In the genomic region with DNA sequence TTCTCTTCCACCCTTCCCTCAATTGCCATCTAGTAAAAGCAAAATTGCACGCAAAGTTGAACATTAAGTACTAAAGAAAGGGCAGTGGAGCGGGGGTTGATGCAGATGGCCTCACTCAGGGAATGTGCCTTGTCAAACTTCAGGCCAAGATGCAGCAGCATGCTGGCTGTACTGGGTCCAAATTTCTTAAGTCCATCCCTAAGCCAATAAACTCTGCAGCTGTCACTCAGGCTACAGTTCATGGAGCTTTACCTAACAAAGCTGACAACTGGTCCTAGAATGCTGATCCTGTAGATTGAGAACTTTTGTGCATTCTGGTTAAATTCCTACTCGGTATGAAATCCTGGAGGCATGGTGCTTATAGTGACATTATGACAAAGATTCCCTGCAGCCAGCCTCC, we compare ENCODE assay signal across 14 cellular contexts.
DNase-seq lines count a peak whose midpoint lies in the region; ATAC-seq and TF ChIP-seq lines count a peak whose summit lies in the region.
"Had no signal": no experiment of that assay in that cellular context is flagged by ENCODE, and none has a peak within 500 bp of the region (broad histone marks: within the 10 kb centered on the region; RNA-seq: fewer than 3 reads in every experiment).

No MANE protein-coding gene starts in this region.

- no peak overlapping the region for H3K4me3 Mint-ChIP-seq in activated T-helper 17 cell treated with anti-CD3 and anti-CD28 coated beads, Interleukin-2, amount 50 U/mL, for 72 hours
- H3K4me3 Mint-ChIP-seq in immature natural killer cell: no peak overlapping the region

- peak overlapping the region; percentile 74 for H3K4me2 ChIP-seq in BLaER1

- H3K9ac ChIP-seq in BLaER1: no peak overlapping the region

- H3K36me3 ChIP-seq in BLaER1 (peaks cover 10% of the 10 kb centered on the region), mucosa of descending colon (ENCODE audit: low read depth) (no peaks in the 10 kb centered on the region)

- intact Hi-C loops in mucosa of descending colon (cut with DNase I, micrococcal nuclease): no loop called here

- H3K4me1 ChIP-seq in BLaER1: peaks cover 89% of the 10 kb centered on the region
- H3K4me1 ChIP-seq in mucosa of descending colon (ENCODE audit: low read depth): peaks cover 10% of the 10 kb centered on the region
- peaks cover 3% of the 10 kb centered on the region for H3K4me1 ChIP-seq in foreskin keratinocyte

- no peak for ATAC-seq in activated T-helper 17 cell treated with anti-CD3 and anti-CD28 coated beads, Interleukin-2, amount 50 U/mL, for 72 hours (replicated peaks)
- ATAC-seq in mucosa of descending colon (peak; percentile 22), foreskin keratinocyte (no peak), GM19455 (IDR thresholded peaks at IDR 0.05; ENCODE audit: unreplicated experiment) (no peak)

- in situ Hi-C loops in Caki2 (cut with HindIII; ENCODE audit: low pct_unique_long_range_greater_than_20kb, low sequenced_read_pairs): no loop called here

- peaks cover 25% of the 10 kb centered on the region for H4K20me1 ChIP-seq in BLaER1

- H3K4me3 ChIP-seq in BLaER1 (no peak overlapping the region), mucosa of descending colon (no peak overlapping the region)
- H3K4me3 ChIP-seq: SK-N-MC had no signal

- DNase-seq in Caki2 (ENCODE audit: low read depth) (peak; percentile 22), mucosa of descending colon (no peak), foreskin keratinocyte (no peak), immature natural killer cell (no peak), midbrain (lab: John Stamatoyannopoulos, UW) (no peak)
- DNase-seq: activated effector memory CD4-positive, alpha-beta T cell treated with Interleukin-2 at 50 U/mL for 16 hours; AML-193; erythroblast; glutamatergic neuron; NCI-H1694 had no signal

- no peaks in the 10 kb centered on the region for H3K27me3 Mint-ChIP-seq in activated T-helper 17 cell treated with anti-CD3 and anti-CD28 coated beads, Interleukin-2, amount 50 U/mL, for 72 hours
- H3K27me3 Mint-ChIP-seq in immature natural killer cell (ENCODE audit: low read depth in 3 of 3): peaks cover 0 to 3% (median 2%) of the 10 kb centered on the region in 3 donors

- peaks cover 69% of the 10 kb centered on the region for H3K4me1 Mint-ChIP-seq in activated T-helper 17 cell treated with anti-CD3 and anti-CD28 coated beads, Interleukin-2, amount 50 U/mL, for 72 hours
- peaks cover 69 to 85% of the 10 kb centered on the region in 2 donors for H3K4me1 Mint-ChIP-seq in immature natural killer cell

- no peaks in the 10 kb centered on the region for H3K9me3 Mint-ChIP-seq in activated T-helper 17 cell treated with anti-CD3 and anti-CD28 coated beads, Interleukin-2, amount 50 U/mL, for 72 hours
- H3K9me3 Mint-ChIP-seq in immature natural killer cell: peaks cover 0 to under 1% (median 0%) of the 10 kb centered on the region in 6 donors

- TF ChIP-seq CTCF in mucosa of descending colon (IDR thresholded peaks at IDR 0.05): no peak
- no peak for TF ChIP-seq CTCF in foreskin keratinocyte (conservative IDR thresholded peaks at IDR 0.05)

- peaks cover 8% of the 10 kb centered on the region for H3K9me3 ChIP-seq in BLaER1
- peaks cover 2% of the 10 kb centered on the region for H3K9me3 ChIP-seq in mucosa of descending colon

- peak overlapping the region; percentile 77 for H3K27ac Mint-ChIP-seq in activated T-helper 17 cell treated with anti-CD3 and anti-CD28 coated beads, Interleukin-2, amount 50 U/mL, for 72 hours
- no peak overlapping the region for H3K27ac Mint-ChIP-seq in immature natural killer cell

- peaks cover 7% of the 10 kb centered on the region for H3K36me3 Mint-ChIP-seq in activated T-helper 17 cell treated with anti-CD3 and anti-CD28 coated beads, Interleukin-2, amount 50 U/mL, for 72 hours (ENCODE audit: low read depth)
- no peaks in the 10 kb centered on the region for H3K36me3 Mint-ChIP-seq in immature natural killer cell

- H3K27me3 ChIP-seq in BLaER1: no peaks in the 10 kb centered on the region
- no peaks in the 10 kb centered on the region for H3K27me3 ChIP-seq in foreskin keratinocyte

- H3K27ac ChIP-seq in BLaER1 (peak overlapping the region; percentile 85; the same call in 1 of the 2 replicates), foreskin keratinocyte (no peak overlapping the region)
- H3K27ac ChIP-seq: SK-N-MC had no signal
